Comparison of ENCODE assay signal across 2 cellular contexts in genomic region chr5:31962928-31963327, GRCh38.
TF ChIP-seq lines count a peak whose summit lies in the region.

No MANE protein-coding gene starts in this region.

TF ChIP-seq in SK-N-SH, 30 proteins besides CTCF, POLR2A, EP300 and RAD21:
- TF ChIP-seq IRF3 (IDR thresholded peaks at IDR 0.05; ENCODE audit: low read depth, low read length), result no peak
- TF ChIP-seq YY1 (IDR thresholded peaks at IDR 0.05; ENCODE audit: low read depth), result no peak
- no peak for TF ChIP-seq POLR2AphosphoS5 (IDR thresholded peaks at IDR 0.05; ENCODE audit: low read depth, low read length)
- no peak for TF ChIP-seq NFIC (IDR thresholded peaks at IDR 0.05; ENCODE audit: borderline replicate concordance)
- TF ChIP-seq JUND (IDR thresholded peaks at IDR 0.05), result no peak
- no peak for TF ChIP-seq GATA2 (CRISPR knock-in tag; IDR thresholded peaks at IDR 0.05)
- no peak for TF ChIP-seq CHD2 (IDR thresholded peaks at IDR 0.05; ENCODE audit: low read length, partially characterized antibody)
- TF ChIP-seq USF1 (IDR thresholded peaks at IDR 0.05; ENCODE audit: borderline replicate concordance, low read depth), result no peak
- no peak for TF ChIP-seq MAX (IDR thresholded peaks at IDR 0.05; ENCODE audit: low read depth)
- no peak for TF ChIP-seq SIN3A (IDR thresholded peaks at IDR 0.05; ENCODE audit: borderline replicate concordance, low read depth, low read length)
- TF ChIP-seq GABPA (IDR thresholded peaks at IDR 0.05; ENCODE audit: low read depth), result no peak
- TF ChIP-seq TEAD4 (IDR thresholded peaks at IDR 0.05; ENCODE audit: borderline replicate concordance, insufficient read depth), result no peak
- no peak for TF ChIP-seq REST (IDR thresholded peaks at IDR 0.05; ENCODE audit: low read depth, low read length)
- no peak for TF ChIP-seq RFX5 (IDR thresholded peaks at IDR 0.05; ENCODE audit: low read length)
- no peak for TF ChIP-seq FOXM1 (IDR thresholded peaks at IDR 0.05; ENCODE audit: low read depth)
- no peak for TF ChIP-seq ZBTB33 (IDR thresholded peaks at IDR 0.05; ENCODE audit: borderline replicate concordance, low read depth)
- no peak for TF ChIP-seq FOSL2 (IDR thresholded peaks at IDR 0.05; ENCODE audit: borderline replicate concordance, low read depth)
- no peak for TF ChIP-seq PBX3 (IDR thresholded peaks at IDR 0.05)

TF ChIP-seq in SK-N-SH treated with all-trans-retinoic acid at 6 μM for 48 hours, 23 proteins besides CTCF, POLR2A, EP300 and RAD21:
- TF ChIP-seq POU6F1 (CRISPR knock-in tag; IDR thresholded peaks at IDR 0.05; ENCODE audit: borderline replicate concordance, low read depth) (no peak), CREB5 (CRISPR knock-in tag; IDR thresholded peaks at IDR 0.05; ENCODE audit: low read depth) (no peak), TCF4 (CRISPR knock-in tag; IDR thresholded peaks at IDR 0.05; ENCODE audit: borderline replicate concordance) (no peak), GLIS3 (CRISPR knock-in tag; IDR thresholded peaks at IDR 0.05) (no peak), ZNF8 (CRISPR knock-in tag; IDR thresholded peaks at IDR 0.05) (no peak), RARB (CRISPR knock-in tag; IDR thresholded peaks at IDR 0.05) (no peak), ZNF70 (CRISPR knock-in tag; IDR thresholded peaks at IDR 0.05) (no peak), CSDC2 (CRISPR knock-in tag; IDR thresholded peaks at IDR 0.05) (no peak), ZFP3 (CRISPR knock-in tag; IDR thresholded peaks at IDR 0.05) (no peak), PATZ1 (CRISPR knock-in tag; IDR thresholded peaks at IDR 0.05; ENCODE audit: borderline replicate concordance) (no peak), ARNTL (CRISPR knock-in tag; IDR thresholded peaks at IDR 0.05; ENCODE audit: borderline replicate concordance, low read depth) (no peak), BACH2 (CRISPR knock-in tag; IDR thresholded peaks at IDR 0.05; ENCODE audit: borderline replicate concordance) (no peak), ZNF565 (CRISPR knock-in tag; conservative IDR thresholded peaks at IDR 0.05; ENCODE audit: low read depth) (no peak), CSRNP3 (CRISPR knock-in tag; IDR thresholded peaks at IDR 0.05) (no peak), SNAI2 (CRISPR knock-in tag; IDR thresholded peaks at IDR 0.05) (no peak), TSHZ2 (CRISPR knock-in tag; IDR thresholded peaks at IDR 0.05) (no peak)
